Comparison of ENCODE assay signal across 1 cellular context in the genomic region with DNA sequence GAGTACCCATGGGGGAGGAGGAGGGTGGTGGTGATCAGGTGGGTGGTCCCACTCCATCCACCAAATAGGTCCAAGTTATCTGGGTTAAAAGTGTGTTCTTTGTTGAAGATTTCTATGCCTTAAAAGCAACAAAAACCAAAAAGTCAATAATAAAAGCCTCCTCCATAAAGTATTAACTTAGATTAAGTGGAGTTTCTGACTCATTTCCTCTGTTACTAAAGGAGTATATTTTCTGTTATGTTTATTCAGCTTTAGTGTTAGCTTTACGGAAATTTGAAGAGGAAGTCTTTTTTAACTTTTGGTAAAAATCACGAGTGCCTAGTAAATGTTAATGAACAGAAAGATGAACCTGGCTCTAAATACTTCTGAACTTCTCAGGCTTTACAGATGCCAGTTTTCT.
TF ChIP-seq lines count a peak whose summit lies in the region.

No MANE protein-coding gene starts in this region.

TF ChIP-seq in WTC11, 78 proteins besides CTCF, POLR2A, EP300 and RAD21 (continued from another document):
- TF ChIP-seq ZBTB21 (CRISPR knock-in tag; IDR thresholded peaks at IDR 0.05; ENCODE audit: borderline replicate concordance) (no peak), TEAD1 (CRISPR knock-in tag; IDR thresholded peaks at IDR 0.05) (no peak), ATF1 (CRISPR knock-in tag; IDR thresholded peaks at IDR 0.05) (no peak), FOXK1 (CRISPR knock-in tag; IDR thresholded peaks at IDR 0.05) (no peak), ZSCAN18 (CRISPR knock-in tag; IDR thresholded peaks at IDR 0.05) (no peak), JAZF1 (CRISPR knock-in tag; IDR thresholded peaks at IDR 0.05) (no peak), ATF3 (CRISPR knock-in tag; conservative IDR thresholded peaks at IDR 0.05) (no peak), MAX (CRISPR knock-in tag; IDR thresholded peaks at IDR 0.05) (no peak)
